ENCODE assay signal across 8 cellular contexts in the genomic region with DNA sequence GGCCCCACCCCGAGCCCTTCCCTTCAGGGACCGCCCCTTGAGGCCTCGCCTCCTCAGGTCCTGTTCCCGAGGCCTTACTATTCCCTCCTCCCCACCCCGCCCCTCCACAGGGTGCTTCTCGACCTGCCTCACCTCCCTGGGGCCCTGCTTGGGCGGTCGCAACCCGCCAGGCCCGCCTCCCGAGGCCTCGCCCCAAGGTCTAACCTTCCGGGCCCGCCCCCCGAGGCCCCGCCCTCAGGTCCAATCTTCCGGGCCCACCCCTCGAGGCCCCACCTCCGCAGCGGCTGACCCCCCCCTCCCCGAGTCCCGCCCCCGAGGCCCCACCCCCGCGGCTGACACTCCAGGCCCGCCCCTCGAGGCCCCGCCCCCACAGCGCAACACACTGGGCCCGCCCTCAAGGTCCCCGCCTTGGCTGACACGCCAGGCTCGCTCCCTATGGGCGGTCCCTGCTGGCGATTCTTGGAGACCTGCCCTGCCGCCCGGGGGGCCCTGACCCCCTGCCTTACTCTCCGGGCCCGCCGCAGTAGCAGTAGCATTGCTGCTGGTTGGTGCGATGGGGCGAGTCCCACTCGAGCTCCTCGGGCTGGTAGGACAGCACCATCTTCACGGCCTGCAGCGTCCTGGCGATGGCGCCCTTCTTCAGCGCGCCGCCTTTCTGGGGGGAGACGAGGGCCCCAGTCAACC. TPM values are rescaled to one million over a fixed set of nuclear protein-coding genes. Genes with fewer than 3 reads are reported as not detected.
DNase-seq lines count a peak whose midpoint lies in the region; ATAC-seq and TF ChIP-seq lines count a peak whose summit lies in the region.

No MANE protein-coding gene starts in this region.

- peak overlapping the region; percentile 72 for H3K4me2 ChIP-seq in SU-DHL-6 (ENCODE audit: low read depth, low read length, poor library complexity, severe bottlenecking)

- peak overlapping the region; percentile 69 for H3K27ac ChIP-seq in SU-DHL-6 (ENCODE audit: low read depth, low read length)
- peak overlapping the region; percentile 1 to 89 (median 82) for H3K27ac ChIP-seq in heart right ventricle
- H3K27ac ChIP-seq in upper lobe of left lung = peak overlapping the region; percentile 76 to 93 (median 91)

- peak overlapping the region; percentile 44 for H2AFZ ChIP-seq in SU-DHL-6 (ENCODE audit: low read depth, low read length, severe bottlenecking)

- no peaks in the 10 kb centered on the region for H4K20me1 ChIP-seq in SU-DHL-6 (ENCODE audit: low read depth, low read length)

- H3K4me3 ChIP-seq in SU-DHL-6 (ENCODE audit: insufficient read depth, low read length, poor library complexity, severe bottlenecking) (peak overlapping the region; percentile 44), adipocyte (ENCODE audit: low read length) (peak overlapping the region; percentile 81), heart right ventricle (peak overlapping the region; percentile 43 to 77 (median 60)), upper lobe of left lung (peak overlapping the region; percentile 61 to 70 (median 66))

- ATAC-seq in GM21360 (IDR thresholded peaks at IDR 0.05; ENCODE audit: unreplicated experiment) (peak; percentile 90), heart right ventricle (peak; percentile 94 to 97 (median 95)), upper lobe of left lung (ENCODE audit: low FRiP score in 2 of 2) (peak; percentile 96 to 98)

- H3K4me1 ChIP-seq in adipocyte (ENCODE audit: control insufficient read depth, insufficient read depth, low read length) (peaks cover 30% of the 10 kb centered on the region), heart right ventricle (peaks cover 0 to 18% (median 9%) of the 10 kb centered on the region in 9 donors), upper lobe of left lung (peaks cover 10 to 21% (median 13%) of the 10 kb centered on the region in 4 donors)

- H3F3A ChIP-seq in SU-DHL-6 (ENCODE audit: insufficient read depth) = peaks cover 40% of the 10 kb centered on the region

- no peak for TF ChIP-seq EP300 in upper lobe of left lung (IDR thresholded peaks at IDR 0.05)

- H3K9ac ChIP-seq in SU-DHL-6 (ENCODE audit: low read length) (peak overlapping the region; percentile 58), adipocyte (ENCODE audit: low read length) (peak overlapping the region; percentile 86)

- intact Hi-C loops in heart right ventricle (cut with DNase I) = loop anchor here in 4 of 10 donors (2.0 to 5.0 kb wide), 3 partner anchors 64 to 68 kb away; no protein-coding TSS in a partner anchor
- intact Hi-C loops in posterior vena cava (cut with DNase I) = no loop called here

- 17 to 20% methylated on average over 50 to 52 of the region's 52 CpGs for WGBS in heart right ventricle, 2 donors
- WGBS in upper lobe of left lung, 2 donors = 3% methylated on average over 15 of the region's 52 CpGs; no CpG with 5 or more reads in 1 of the 2 donors

- no peaks in the 10 kb centered on the region for H3K9me2 ChIP-seq in SU-DHL-6 (replicated peaks; ENCODE audit: insufficient read depth, low read length)

- peak; percentile 80 for TF ChIP-seq CTCF in SU-DHL-6 (IDR thresholded peaks at IDR 0.05; ENCODE audit: insufficient read depth, low read length, poor library complexity, severe bottlenecking)
- peak in 7 of 9 donors; percentile 26 to 75 (median 62) for TF ChIP-seq CTCF in heart right ventricle (IDR thresholded peaks at IDR 0.05)
- TF ChIP-seq CTCF in upper lobe of left lung (IDR thresholded peaks at IDR 0.05) = peak in 4 of 6 experiments; percentile 50 to 77 (median 60)

- H3K79me2 ChIP-seq in SU-DHL-6 (ENCODE audit: insufficient read depth, low read length) = no peaks in the 10 kb centered on the region

- H3K36me3 ChIP-seq in SU-DHL-6 (ENCODE audit: low read length) (peaks cover 12% of the 10 kb centered on the region), adipocyte (ENCODE audit: control insufficient read depth, insufficient read depth, low read length, severe bottlenecking) (no peaks in the 10 kb centered on the region), heart right ventricle (peaks cover 0 to 79% (median 0%) of the 10 kb centered on the region in 9 donors), upper lobe of left lung (peaks cover 0 to 9% (median 8%) of the 10 kb centered on the region in 4 donors)

- no peaks in the 10 kb centered on the region for H3K9me3 ChIP-seq in SU-DHL-6 (ENCODE audit: insufficient read depth, low read length)
- no peaks in the 10 kb centered on the region for H3K9me3 ChIP-seq in adipocyte (ENCODE audit: control insufficient read depth, low read length)
- H3K9me3 ChIP-seq in heart right ventricle = no peaks in the 10 kb centered on the region
- H3K9me3 ChIP-seq in upper lobe of left lung = no peaks in the 10 kb centered on the region

- TF ChIP-seq POLR2A in upper lobe of left lung (IDR thresholded peaks at IDR 0.05) = peak in 3 of 4 donors; percentile 25 to 70 (median 39)

- H3K27me3 ChIP-seq in SU-DHL-6 (ENCODE audit: low read length) = no peaks in the 10 kb centered on the region
- H3K27me3 ChIP-seq in adipocyte (replicated peaks; ENCODE audit: control insufficient read depth, insufficient read depth, low read length) = no peaks in the 10 kb centered on the region
- H3K27me3 ChIP-seq in heart right ventricle = no peaks in the 10 kb centered on the region
- no peaks in the 10 kb centered on the region for H3K27me3 ChIP-seq in upper lobe of left lung

- DNase-seq in D341Med (ENCODE audit: low spot score) (peak; percentile 97), HUDEP-2 (lab: John Stamatoyannopoulos, UW; ENCODE audit: unreplicated experiment in 76 of 76) (peak; percentile 26 to 100 (median 97)), adipocyte (ENCODE audit: low read depth) (peak; percentile 97), heart right ventricle (peak; percentile 95 to 96), posterior vena cava (ENCODE audit: low spot score) (peak; percentile 99), upper lobe of left lung (peak; percentile 99 to 100)

RNA-seq across cellular contexts. Expression of a gene that starts 8.2 kb away (rescaled TPM):
- total RNA-seq in heart right ventricle (10 to 100 TPM in 8 of 10 donors, 1 to 10 TPM in 2; 9.2 to 24.0 (median 13.4) TPM), posterior vena cava (10 to 100 TPM; 30.8 to 40.2 TPM), upper lobe of left lung (10 to 100 TPM in 5 of 6 donors, 1 to 10 TPM in 1; 8.0 to 42.4 (median 19.2) TPM)
- 10 to 100 TPM; 10.2 to 12.5 TPM for polyA plus RNA-seq in heart right ventricle

RNA-seq across cellular contexts. Expression of a gene that starts 26.1 kb away (rescaled TPM):
- total RNA-seq in heart right ventricle (10 to 100 TPM in 8 of 10 donors, 1 to 10 TPM in 2; 7.7 to 22.8 (median 15.4) TPM), posterior vena cava (10 to 100 TPM; 31.3 to 37.5 TPM), upper lobe of left lung (10 to 100 TPM; 11.4 to 56.8 (median 40.1) TPM)
- 1 to 10 TPM; 8.0 to 9.4 TPM for polyA plus RNA-seq in heart right ventricle

RNA-seq across cellular contexts. Expression of a gene that starts 57.8 kb away (rescaled TPM):
- total RNA-seq in heart right ventricle (1 to 10 TPM; 1.1 to 6.7 (median 1.9) TPM), posterior vena cava (10 to 100 TPM; 10.2 to 14.6 TPM), upper lobe of left lung (10 to 100 TPM in 2 of 6 donors, 1 to 10 TPM in 4; 2.9 to 29.3 (median 6.6) TPM)
- 1 to 10 TPM; 2.2 to 5.7 TPM for polyA plus RNA-seq in heart right ventricle

Comparison
In these comparisons a context has a peak if more than half of its experiments do, and no peak if none do; other contexts are left out.
1. Peak in every context shown above with its lines: DNase-seq, ATAC-seq, H3K4me3 ChIP-seq and H3K27ac ChIP-seq.